In the genomic region with DNA sequence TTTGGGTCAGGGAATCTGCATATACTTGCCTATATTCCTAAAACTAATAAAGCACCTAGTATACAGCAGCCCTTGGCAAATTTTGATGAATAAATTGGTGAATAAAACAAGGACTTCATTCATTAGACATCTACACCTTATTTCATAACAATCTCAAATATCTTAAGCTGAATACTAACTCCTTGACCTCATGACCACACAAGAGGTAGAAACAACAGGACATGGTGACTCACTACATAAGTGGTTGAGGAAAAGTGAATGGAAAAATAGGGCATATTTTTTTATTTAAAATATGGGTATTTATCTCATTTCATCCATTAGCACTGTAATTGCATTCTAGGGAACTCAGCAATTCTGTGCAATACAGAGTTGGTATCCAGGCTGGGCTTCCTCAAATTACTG, we compare ENCODE assay signal across 13 cellular contexts. TPM values are rescaled to one million over a fixed set of nuclear protein-coding genes. Genes with fewer than 3 reads are reported as not detected.
A peak's percentile ranks its signal among the peaks of the same experiment; 100 is the strongest.
DNase-seq lines count a peak whose midpoint lies in the region; ATAC-seq and TF ChIP-seq lines count a peak whose summit lies in the region.
"Had no signal": no experiment of that assay in that cellular context is flagged by ENCODE, and none has a peak within 500 bp of the region (broad histone marks: within the 10 kb centered on the region; RNA-seq: fewer than 3 reads in every experiment).

No MANE protein-coding gene starts in this region.

- H3K9me3 ChIP-seq in PC-9 (ENCODE audit: insufficient read depth, low read depth) = no peaks in the 10 kb centered on the region
- H3K9me3 ChIP-seq in mammary epithelial cell (replicated peaks; ENCODE audit: insufficient read depth, low read length) = no peaks in the 10 kb centered on the region
- no peaks in the 10 kb centered on the region for H3K9me3 ChIP-seq in left lung
- no peaks in the 10 kb centered on the region for H3K9me3 ChIP-seq in MM.1S (replicated peaks; ENCODE audit: insufficient read depth, low read length)
- H3K9me3 ChIP-seq: transverse colon had no signal

- H3K4me2 ChIP-seq in PC-9 (peak overlapping the region; percentile 35), mammary epithelial cell (ENCODE audit: insufficient read depth, low read depth, low read length) (peak overlapping the region; percentile 72), MM.1S (ENCODE audit: low read depth, low read length) (no peak overlapping the region)

- H3F3A ChIP-seq in PC-9 (ENCODE audit: insufficient read depth, low read depth) (peaks cover 25% of the 10 kb centered on the region), MM.1S (ENCODE audit: insufficient read depth, low read length) (no peaks in the 10 kb centered on the region)

- in situ Hi-C loops in ACHN (cut with HindIII; ENCODE audit: low pct_ligation_motif_present, low pct_unique_long_range_greater_than_20kb, low sequenced_read_pairs) (no loop called here), mammary epithelial cell (cut with MboI; ENCODE audit: low sequenced_read_pairs in 2 of 2) (no loop called here)

- no peak overlapping the region for H2AFZ ChIP-seq in PC-9
- H2AFZ ChIP-seq in mammary epithelial cell (ENCODE audit: low read depth, low read length) = no peak overlapping the region
- no peak overlapping the region for H2AFZ ChIP-seq in MM.1S (ENCODE audit: low read length)

- H4K20me1 ChIP-seq in PC-9 (ENCODE audit: insufficient read depth) = no peaks in the 10 kb centered on the region
- no peaks in the 10 kb centered on the region for H4K20me1 ChIP-seq in mammary epithelial cell (ENCODE audit: insufficient read depth, low read length)
- no peaks in the 10 kb centered on the region for H4K20me1 ChIP-seq in MM.1S (ENCODE audit: insufficient read depth, low read length)

- H3K79me2 ChIP-seq in PC-9 (ENCODE audit: low read depth) (no peaks in the 10 kb centered on the region), mammary epithelial cell (ENCODE audit: insufficient read depth, low read length) (no peaks in the 10 kb centered on the region), MM.1S (ENCODE audit: low read length) (no peaks in the 10 kb centered on the region)

- BruUV-seq in PC-9 (replicated peaks; lab: Mats Ljungman, UMichigan) = no TSS peak
- no TSS peak for BruUV-seq in mammary epithelial cell (replicated peaks; lab: Mats Ljungman, UMichigan)

- no peaks in the 10 kb centered on the region for H3K36me3 ChIP-seq in PC-9 (ENCODE audit: low read depth)
- no peaks in the 10 kb centered on the region for H3K36me3 ChIP-seq in mammary epithelial cell (ENCODE audit: insufficient read depth, low read length)
- H3K36me3 ChIP-seq in left lung = no peaks in the 10 kb centered on the region
- H3K36me3 ChIP-seq in MM.1S (replicated peaks; ENCODE audit: insufficient read depth, low read length) = no peaks in the 10 kb centered on the region
- H3K36me3 ChIP-seq: transverse colon had no signal

- POLR2A ChIA-PET in PC-9 (lab: Charles Lee; ENCODE audit: unreplicated experiment) = interaction anchor here (0.5 to 0.6 kb wide), 2 partner anchors 120 to 335 kb away, joined by 3 to 19 read pairs; no protein-coding TSS in a partner anchor

- DNase-seq in ACHN = peak; percentile 50
- peak in 1 of 2 experiments; percentile 92 for DNase-seq in PC-9
- peak; percentile 95 for DNase-seq in mammary epithelial cell
- DNase-seq in left lung = no peak
- no peak for DNase-seq in MM.1S
- DNase-seq: activated CD4-positive, alpha-beta T cell treated with anti-CD3 and anti-CD28 coated beads for 4 hours; COR-L47; NCI-H2227 treated with DMSO at 0.1 percent for 48 hours; SHP77; transverse colon had no signal

- CTCF ChIA-PET in PC-9 (lab: Charles Lee) (no interaction called here), mammary epithelial cell (lab: Charles Lee; ENCODE audit: low non-redundant PET) (interaction anchor here (0.7 kb wide), 1 partner anchor 561 kb away, joined by 3 read pairs; no protein-coding TSS in a partner anchor)

- no peak overlapping the region for H3K4me3 ChIP-seq in PC-9
- H3K4me3 ChIP-seq in mammary epithelial cell (replicated peaks in 1 of 3; ENCODE audit: insufficient read depth in 1 of 3, low read depth in 2 of 3, low read length in 3 of 3) = no peak overlapping the region
- H3K4me3 ChIP-seq in left lung = no peak overlapping the region
- H3K4me3 ChIP-seq in MM.1S (ENCODE audit: low read length) = no peak overlapping the region
- H3K4me3 ChIP-seq: transverse colon had no signal

- H3K9ac ChIP-seq in mammary epithelial cell (ENCODE audit: insufficient read depth, low read length) = no peak overlapping the region
- H3K9ac ChIP-seq in MM.1S (ENCODE audit: low read length) = no peak overlapping the region

- H3K4me1 ChIP-seq in PC-9 (replicated peaks; ENCODE audit: insufficient read depth) (peaks cover 31% of the 10 kb centered on the region), mammary epithelial cell (ENCODE audit: insufficient read depth, low read length) (peaks cover 24% of the 10 kb centered on the region), left lung (peaks cover 0 to 3% of the 10 kb centered on the region in 2 donors), MM.1S (ENCODE audit: low read length) (no peaks in the 10 kb centered on the region)
- H3K4me1 ChIP-seq: transverse colon had no signal

- intact Hi-C loops in PC-9 (cut with micrococcal nuclease; ENCODE audit: unreplicated experiment) = loop anchor here (2.0 kb wide), 2 partner anchors 30 to 304 kb away; no protein-coding TSS in a partner anchor
- intact Hi-C loops in mammary epithelial cell (cut with micrococcal nuclease) = no loop called here
- intact Hi-C loops in left lung (cut with DNase I) = no loop called here

- H3K9me2 ChIP-seq in PC-9 (ENCODE audit: insufficient read depth) (no peaks in the 10 kb centered on the region), MM.1S (replicated peaks; ENCODE audit: insufficient read depth, low read length) (no peaks in the 10 kb centered on the region)

- H3K27me3 ChIP-seq in PC-9 (ENCODE audit: insufficient read depth, low read depth) (no peaks in the 10 kb centered on the region), mammary epithelial cell (ENCODE audit: insufficient read depth, low read length) (no peaks in the 10 kb centered on the region), left lung (no peaks in the 10 kb centered on the region), MM.1S (replicated peaks; ENCODE audit: insufficient read depth, low read length) (no peaks in the 10 kb centered on the region)
- H3K27me3 ChIP-seq: transverse colon had no signal

- dilution Hi-C loops in mammary epithelial cell (cut with HindIII; ENCODE audit: low sequenced_read_pairs) = no loop called here

- H3K27ac ChIP-seq in PC-9 (peak overlapping the region; percentile 78), mammary epithelial cell (ENCODE audit: insufficient read depth, low read depth, low read length) (peak overlapping the region; percentile 82), left lung (no peak overlapping the region), MM.1S (ENCODE audit: low read length) (no peak overlapping the region)
- H3K27ac ChIP-seq: transverse colon had no signal

- TF ChIP-seq CTCF in PC-9 (conservative IDR thresholded peaks at IDR 0.05) (no peak), mammary epithelial cell (conservative IDR thresholded peaks at IDR 0.05 in 1 of 2, IDR thresholded peaks at IDR 0.05 in 1 of 2; ENCODE audit: extremely low read depth in 1 of 2, insufficient read depth in 1 of 2, low read depth in 1 of 2, low read length in 2 of 2) (no peak), left lung (IDR thresholded peaks at IDR 0.05) (no peak), MM.1S (IDR thresholded peaks at IDR 0.05; ENCODE audit: low read length) (no peak)

- ATAC-seq in left lung = peak; percentile 80
- ATAC-seq in HG02970 (IDR thresholded peaks at IDR 0.05; ENCODE audit: low FRiP score, unreplicated experiment) = no peak
- no peak for ATAC-seq in GM19324 (IDR thresholded peaks at IDR 0.05; ENCODE audit: low FRiP score, unreplicated experiment)
- no peak for ATAC-seq in GM21717 (IDR thresholded peaks at IDR 0.05; ENCODE audit: unreplicated experiment)

RNA-seq across cellular contexts. Expression of gene STAC, which starts 7.8 kb away (rescaled TPM):
- total RNA-seq in PC-9 (2021) = 14.7 and 17.6 TPM in 2 replicates
- total RNA-seq in mammary epithelial cell = 10 to 100 TPM; 19.3 to 25.3 TPM
- polyA plus RNA-seq in mammary epithelial cell = 17.6 TPM
- 27.8 TPM for polyA minus RNA-seq in mammary epithelial cell
- total RNA-seq in left lung = 10 to 100 TPM; 14.3 to 16.7 TPM

Comparison
In these comparisons a context has a peak if more than half of its experiments do, and no peak if none do; other contexts are left out.
1. DNase-seq: peak in ACHN (single experiment) and mammary epithelial cell (single experiment); none in left lung (0 of 2) and MM.1S (single experiment).
2. H3K27ac ChIP-seq: peak in PC-9 (single experiment) and mammary epithelial cell (single experiment); none in left lung (0 of 2) and MM.1S (single experiment).